Comparison of ENCODE assay signal across 13 cellular contexts in genomic region chr19:14410054-14410774, GRCh38. TPM values are rescaled to one million over a fixed set of nuclear protein-coding genes. Genes with fewer than 3 reads are reported as not detected.
DNase-seq lines count a peak whose midpoint lies in the region; ATAC-seq, FAIRE-seq and TF ChIP-seq lines count a peak whose summit lies in the region.
"Had no signal": no experiment of that assay in that cellular context is flagged by ENCODE, and none has a peak within 500 bp of the region (broad histone marks: within the 10 kb centered on the region; RNA-seq: fewer than 3 reads in every experiment).

No MANE protein-coding gene starts in this region.

- TF ChIP-seq RAD21 in K562 (CRISPR knock-in tag; conservative IDR thresholded peaks at IDR 0.05 in 1 of 2, IDR thresholded peaks at IDR 0.05 in 1 of 2) = no peak

- DNase-seq in activated T-cell treated with anti-CD3 and anti-CD28 coated beads, Interleukin-2, amount 50 U/mL, for 24 hours = peak; percentile 53
- no peak for DNase-seq in activated T-cell treated with anti-CD3 and anti-CD28 coated beads, Interleukin-2, amount 50 U/mL, for 4 hours
- DNase-seq in activated CD4-positive, alpha-beta T cell treated with anti-CD3 and anti-CD28 coated beads, Interleukin-2, amount 10 ng/mL, durations not matched to agents 7 days and 5 days = peak; percentile 48
- peak in 2 of 4 experiments; percentile 8 for DNase-seq in K562 (ENCODE audit: extremely low read depth in 1 of 4, low spot score in 3 of 4)
- peak; percentile 31 for DNase-seq in stimulated activated naive CD4-positive, alpha-beta T cell treated with Interleukin-2 at 50 U/mL for 16 hours (lab: John Stamatoyannopoulos, UW)
- no peak for DNase-seq in GM19239 (ENCODE audit: insufficient read length, low spot score)
- no peak for DNase-seq in NCI-H526 (lab: John Stamatoyannopoulos, UW)
- DNase-seq: cortex of kidney, mesendoderm had no signal

- TF ChIP-seq POLR2A in K562 (conservative IDR thresholded peaks at IDR 0.05) = no peak; the same call in 1 of the 2 replicates

- H3K9me3 Mint-ChIP-seq in activated T-cell treated with anti-CD3 and anti-CD28 coated beads, Interleukin-2, amount 50 U/mL, for 24 hours = no peaks in the 10 kb centered on the region
- no peaks in the 10 kb centered on the region for H3K9me3 Mint-ChIP-seq in activated T-cell treated with anti-CD3 and anti-CD28 coated beads, Interleukin-2, amount 50 U/mL, for 4 hours
- H3K9me3 Mint-ChIP-seq in activated CD4-positive, alpha-beta T cell treated with anti-CD3 and anti-CD28 coated beads, Interleukin-2, amount 10 ng/mL, durations not matched to agents 7 days and 5 days = no peaks in the 10 kb centered on the region

- H3K4me3 ChIP-seq in K562 = no peak overlapping the region
- H3K4me3 ChIP-seq: A549 had no signal

- H3K9ac ChIP-seq in K562 (ENCODE audit: insufficient read depth in 1 of 2, low read depth in 2 of 2, low read length in 2 of 2) = no peak overlapping the region; a peak in 1 of 4 replicates

- ATAC-seq in activated T-cell treated with anti-CD3 and anti-CD28 coated beads, Interleukin-2, amount 50 U/mL, for 4 hours = no peak
- ATAC-seq in K562 = no peak
- ATAC-seq in HG03565 (IDR thresholded peaks at IDR 0.05; ENCODE audit: unreplicated experiment) = no peak
- ATAC-seq: A549; activated CD4-positive, CD25-positive, alpha-beta regulatory T cell treated with anti-CD3 and anti-CD28 coated beads, Interleukin-2, amount 50 U/mL, for 24 hours had no signal

- H3K27me3 ChIP-seq in K562 (ENCODE audit: control insufficient read depth in 2 of 2, insufficient read depth in 2 of 2, low read length in 2 of 2) = no peaks in the 10 kb centered on the region

- no peak overlapping the region for H2AFZ ChIP-seq in K562 (ENCODE audit: low read depth, low read length)

- no peak overlapping the region for H3K27ac ChIP-seq in K562 (ENCODE audit: extremely low read depth, low read depth, low read length)
- H3K27ac ChIP-seq: A549 had no signal

- peaks cover 95% of the 10 kb centered on the region; the same call in 2 of the 3 replicates for H3K36me3 ChIP-seq in K562 (ENCODE audit: control insufficient read depth, insufficient read depth, low read length)

- H3K27ac Mint-ChIP-seq in activated T-cell treated with anti-CD3 and anti-CD28 coated beads, Interleukin-2, amount 50 U/mL, for 24 hours = peak overlapping the region; percentile 92
- peak overlapping the region; percentile 28 for H3K27ac Mint-ChIP-seq in activated CD4-positive, alpha-beta T cell treated with anti-CD3 and anti-CD28 coated beads, Interleukin-2, amount 10 ng/mL, durations not matched to agents 7 days and 5 days

- no peak for TF ChIP-seq CTCF in K562 (IDR thresholded peaks at IDR 0.05 in 2 of 3, conservative IDR thresholded peaks at IDR 0.05 in 1 of 3; ENCODE audit: insufficient read depth in 2 of 3, low read depth in 1 of 3, low read length in 3 of 3)

- peaks cover 42% of the 10 kb centered on the region for H3K79me2 ChIP-seq in K562 (ENCODE audit: control insufficient read depth, insufficient read depth, low read length)

- H3K27me3 Mint-ChIP-seq in activated T-cell treated with anti-CD3 and anti-CD28 coated beads, Interleukin-2, amount 50 U/mL, for 24 hours = no peaks in the 10 kb centered on the region
- no peaks in the 10 kb centered on the region for H3K27me3 Mint-ChIP-seq in activated T-cell treated with anti-CD3 and anti-CD28 coated beads, Interleukin-2, amount 50 U/mL, for 4 hours (ENCODE audit: low read depth)
- no peaks in the 10 kb centered on the region for H3K27me3 Mint-ChIP-seq in activated CD4-positive, alpha-beta T cell treated with anti-CD3 and anti-CD28 coated beads, Interleukin-2, amount 10 ng/mL, durations not matched to agents 7 days and 5 days

- peaks cover 45% of the 10 kb centered on the region for H3K4me1 Mint-ChIP-seq in activated T-cell treated with anti-CD3 and anti-CD28 coated beads, Interleukin-2, amount 50 U/mL, for 24 hours (ENCODE audit: low read depth)
- peaks cover 55% of the 10 kb centered on the region for H3K4me1 Mint-ChIP-seq in activated T-cell treated with anti-CD3 and anti-CD28 coated beads, Interleukin-2, amount 50 U/mL, for 4 hours (ENCODE audit: low read depth)
- peaks cover 52% of the 10 kb centered on the region for H3K4me1 Mint-ChIP-seq in activated CD4-positive, alpha-beta T cell treated with anti-CD3 and anti-CD28 coated beads, Interleukin-2, amount 10 ng/mL, durations not matched to agents 7 days and 5 days

- CTCF ChIA-PET in activated CD4-positive, alpha-beta T cell treated with anti-CD3 and anti-CD28 coated beads, Interleukin-2, amount 10 ng/mL, durations not matched to agents 7 days and 5 days (lab: Charles Lee) = interaction anchor here (0.8 to 2.5 kb wide), 3 partner anchors 9 to 274 kb away, joined by 3 to 10 read pairs (median 3); partner anchors contain the start of gene ASF1B
- CTCF ChIA-PET in K562 (lab: Yijun Ruan, JAX; ENCODE audit: low intra/inter-chr PET ratio) = interaction anchor here (0.6 kb wide), 1 partner anchor 12 kb away, joined by 3 read pairs; no protein-coding TSS in a partner anchor

- BruUV-seq in K562 (replicated peaks; lab: Mats Ljungman, UMichigan) = no TSS peak

- H3K36me3 Mint-ChIP-seq in activated T-cell treated with anti-CD3 and anti-CD28 coated beads, Interleukin-2, amount 50 U/mL, for 24 hours (ENCODE audit: low read depth) = peaks cover 92% of the 10 kb centered on the region
- peaks cover 46% of the 10 kb centered on the region for H3K36me3 Mint-ChIP-seq in activated T-cell treated with anti-CD3 and anti-CD28 coated beads, Interleukin-2, amount 50 U/mL, for 4 hours (ENCODE audit: insufficient read depth)
- peaks cover 73% of the 10 kb centered on the region for H3K36me3 Mint-ChIP-seq in activated CD4-positive, alpha-beta T cell treated with anti-CD3 and anti-CD28 coated beads, Interleukin-2, amount 10 ng/mL, durations not matched to agents 7 days and 5 days (ENCODE audit: low read depth)

- no peaks in the 10 kb centered on the region for H3K9me3 ChIP-seq in K562 (replicated peaks; ENCODE audit: control insufficient read depth, insufficient read depth, low read depth, low read length)
- H3K9me3 ChIP-seq: A549 had no signal

- peaks cover 5 to 58% of the 10 kb centered on the region in 2 experiments; a peak in 4 of 5 replicates for H3K4me1 ChIP-seq in K562 (replicated peaks in 1 of 2; ENCODE audit: control insufficient read depth in 2 of 2, insufficient read depth in 2 of 2, low read length in 2 of 2)

- in situ Hi-C loops in K562 (cut with MboI) = no loop called here

- peaks cover 10% of the 10 kb centered on the region for H3K9me1 ChIP-seq in K562 (ENCODE audit: control insufficient read depth, insufficient read depth, low read length)

- peaks cover 70% of the 10 kb centered on the region for H4K20me1 ChIP-seq in K562 (replicated peaks; ENCODE audit: control insufficient read depth, insufficient read depth, low read length)

- no peak overlapping the region for H3K4me2 ChIP-seq in K562 (ENCODE audit: insufficient read depth, low read length)
- H3K4me2 ChIP-seq: A549 had no signal

- WGBS in K562 (ENCODE audit: insufficient coverage, low coverage, missing lambda C conversion rate) = 95% methylated on average over 20 of the region's 35 CpGs

- no peak for TF ChIP-seq EP300 in K562 (IDR thresholded peaks at IDR 0.05; ENCODE audit: low read length)

- POLR2A ChIA-PET in activated CD4-positive, alpha-beta T cell treated with anti-CD3 and anti-CD28 coated beads, Interleukin-2, amount 10 ng/mL, durations not matched to agents 7 days and 5 days (lab: Charles Lee) = no interaction called here
- POLR2A ChIA-PET in K562 (lab: Yijun Ruan, JAX) = interaction anchor here (0.6 to 1.4 kb wide), 8 partner anchors 8 to 293 kb away, joined by 3 to 6 read pairs (median 4); partner anchors contain the start of genes DDX39A and PRKACA

- FAIRE-seq in K562 (lab: Jason Lieb, UNC) (no peak), GM19239 (lab: Jason Lieb, UNC) (no peak)
- FAIRE-seq: A549, H1 had no signal

- peak overlapping the region; percentile 36 for H3K4me3 Mint-ChIP-seq in activated T-cell treated with anti-CD3 and anti-CD28 coated beads, Interleukin-2, amount 50 U/mL, for 24 hours
- no peak overlapping the region for H3K4me3 Mint-ChIP-seq in activated T-cell treated with anti-CD3 and anti-CD28 coated beads, Interleukin-2, amount 50 U/mL, for 4 hours
- H3K4me3 Mint-ChIP-seq in activated CD4-positive, alpha-beta T cell treated with anti-CD3 and anti-CD28 coated beads, Interleukin-2, amount 10 ng/mL, durations not matched to agents 7 days and 5 days = no peak overlapping the region

- intact Hi-C loops in K562 (cut with micrococcal nuclease) = no loop called here

RNA-seq across cellular contexts. Expression of gene DDX39A, which starts 8.9 kb away (rescaled TPM):
- 100 to 1,000 TPM; 538 to 557 (median 548) TPM for total RNA-seq in activated T-cell treated with anti-CD3 and anti-CD28 coated beads, Interleukin-2, amount 50 U/mL, for 4 hours
- 100 to 1,000 TPM; 232 to 269 TPM for total RNA-seq in activated CD4-positive, alpha-beta T cell treated with anti-CD3 and anti-CD28 coated beads, Interleukin-2, amount 10 ng/mL, durations not matched to agents 7 days and 5 days
- 212 and 603 TPM in 2 replicates for total RNA-seq in K562 (2011; cell fraction: chromatin; rRNA removed; ENCODE audit: low replicate concordance)
- 468 and 513 TPM in 2 replicates for total RNA-seq in K562 (2011; cell fraction: nucleolus; rRNA removed)
- total RNA-seq in K562 (2011; cell fraction: nucleoplasm; rRNA removed) = 227 and 308 TPM in 2 replicates
- total RNA-seq in K562 (2014; rRNA removed) (239 and 284 TPM in 2 replicates), K562 (2014; rRNA removed; fragmentation: Illumina TruSeq; extraction: Trizol) (75.4 and 90.3 TPM in 2 replicates), K562 (2015; rRNA removed; fragmentation: Illumina TruSeq; extraction: Trizol) (163 and 166 TPM in 2 replicates), K562 (2021) (244 and 249 TPM in 2 replicates)
- polyA plus RNA-seq in K562 (2011; rRNA removed) (120 and 136 TPM in 2 replicates), K562 (2014; fragmentation: Illumina TruSeq; extraction: Trizol) (140 and 177 TPM in 2 replicates), K562 (2014; fragmentation: Nextera tagmentation; extraction: Ambion mirVana) (100 to 1,000 TPM; 188 to 230 TPM), K562 (2014; rRNA removed) (239 and 250 TPM in 2 replicates)
- polyA plus RNA-seq in K562 (2011; cell fraction: cytosol; rRNA removed) = 104 and 196 TPM in 2 replicates
- 938 and 1,011 TPM in 2 replicates for polyA plus RNA-seq in K562 (2011; cell fraction: nucleus; rRNA removed)
- 261 and 285 TPM in 2 replicates for polyA plus RNA-seq in K562 (2012)
- 62.7 and 99.1 TPM in 2 replicates for polyA minus RNA-seq in K562 (2011; rRNA and poly(A)+ RNA removed)
- 83.0 and 99.1 TPM in 2 replicates for polyA minus RNA-seq in K562 (2011; cell fraction: cytosol; rRNA and poly(A)+ RNA removed)
- 152 and 185 TPM in 2 replicates for polyA minus RNA-seq in K562 (2011; cell fraction: nucleus; rRNA and poly(A)+ RNA removed)

RNA-seq across cellular contexts. Expression of gene PKN1, which starts 22.9 kb away (rescaled TPM):
- 100 to 1,000 TPM; 171 to 213 (median 197) TPM for total RNA-seq in activated T-cell treated with anti-CD3 and anti-CD28 coated beads, Interleukin-2, amount 50 U/mL, for 4 hours
- 100 to 1,000 TPM; 238 to 242 TPM for total RNA-seq in activated CD4-positive, alpha-beta T cell treated with anti-CD3 and anti-CD28 coated beads, Interleukin-2, amount 10 ng/mL, durations not matched to agents 7 days and 5 days
- total RNA-seq in K562 (2011; cell fraction: chromatin; rRNA removed; ENCODE audit: low replicate concordance) = 22.5 and 89.0 TPM in 2 replicates
- 76.9 and 79.6 TPM in 2 replicates for total RNA-seq in K562 (2011; cell fraction: nucleolus; rRNA removed)
- total RNA-seq in K562 (2011; cell fraction: nucleoplasm; rRNA removed) = 33.7 and 45.6 TPM in 2 replicates
- 108 and 133 TPM in 2 replicates for total RNA-seq in K562 (2014; rRNA removed)
- 25.8 and 37.3 TPM in 2 replicates for total RNA-seq in K562 (2014; rRNA removed; fragmentation: Illumina TruSeq; extraction: Trizol)
- 75.0 and 80.6 TPM in 2 replicates for total RNA-seq in K562 (2015; rRNA removed; fragmentation: Illumina TruSeq; extraction: Trizol)
- total RNA-seq in K562 (2021) = 222 and 228 TPM in 2 replicates
- polyA plus RNA-seq in K562 (2011; rRNA removed) = 52.1 and 63.7 TPM in 2 replicates
- polyA plus RNA-seq in K562 (2011; cell fraction: cytosol; rRNA removed) = 66.1 and 116 TPM in 2 replicates
- polyA plus RNA-seq in K562 (2011; cell fraction: nucleus; rRNA removed) = 105 and 144 TPM in 2 replicates
- polyA plus RNA-seq in K562 (2012) = 160 and 186 TPM in 2 replicates
- polyA plus RNA-seq in K562 (2014; fragmentation: Illumina TruSeq; extraction: Trizol) = 77.5 and 97.5 TPM in 2 replicates
- polyA plus RNA-seq in K562 (2014; fragmentation: Nextera tagmentation; extraction: Ambion mirVana) = under 1 TPM; 0.30 to 0.57 TPM
- polyA plus RNA-seq in K562 (2014; rRNA removed) = 97.3 and 108 TPM in 2 replicates
- polyA minus RNA-seq in K562 (2011; rRNA and poly(A)+ RNA removed) = 37.3 and 59.9 TPM in 2 replicates
- polyA minus RNA-seq in K562 (2011; cell fraction: cytosol; rRNA and poly(A)+ RNA removed) = 93.0 and 105 TPM in 2 replicates
- polyA minus RNA-seq in K562 (2011; cell fraction: nucleus; rRNA and poly(A)+ RNA removed) = 25.6 and 39.1 TPM in 2 replicates

RNA-seq across cellular contexts. Expression of gene ADGRE5, which starts 29.0 kb away (rescaled TPM):
- 100 to 1,000 TPM; 217 to 280 (median 218) TPM for total RNA-seq in activated T-cell treated with anti-CD3 and anti-CD28 coated beads, Interleukin-2, amount 50 U/mL, for 4 hours
- total RNA-seq in activated CD4-positive, alpha-beta T cell treated with anti-CD3 and anti-CD28 coated beads, Interleukin-2, amount 10 ng/mL, durations not matched to agents 7 days and 5 days = 100 to 1,000 TPM; 304 to 310 TPM
- 133 and 378 TPM in 2 replicates for total RNA-seq in K562 (2011; cell fraction: chromatin; rRNA removed; ENCODE audit: low replicate concordance)
- total RNA-seq in K562 (2011; cell fraction: nucleolus; rRNA removed) = 188 and 218 TPM in 2 replicates
- 153 and 170 TPM in 2 replicates for total RNA-seq in K562 (2011; cell fraction: nucleoplasm; rRNA removed)
- total RNA-seq in K562 (2014; rRNA removed) = 31.1 and 34.2 TPM in 2 replicates
- total RNA-seq in K562 (2014; rRNA removed; fragmentation: Illumina TruSeq; extraction: Trizol) = 8.3 and 10.0 TPM in 2 replicates
- total RNA-seq in K562 (2015; rRNA removed; fragmentation: Illumina TruSeq; extraction: Trizol) = 11.4 and 11.9 TPM in 2 replicates
- 58.2 and 68.9 TPM in 2 replicates for total RNA-seq in K562 (2021)
- polyA plus RNA-seq in K562 (2011; rRNA removed) = 15.6 and 30.7 TPM in 2 replicates
- 15.4 and 18.5 TPM in 2 replicates for polyA plus RNA-seq in K562 (2011; cell fraction: cytosol; rRNA removed)
- 97.7 and 167 TPM in 2 replicates for polyA plus RNA-seq in K562 (2011; cell fraction: nucleus; rRNA removed)
- 50.5 and 78.5 TPM in 2 replicates for polyA plus RNA-seq in K562 (2012)
- 32.2 and 45.4 TPM in 2 replicates for polyA plus RNA-seq in K562 (2014; fragmentation: Illumina TruSeq; extraction: Trizol)
- 1 to 10 TPM; 2.5 to 3.1 TPM for polyA plus RNA-seq in K562 (2014; fragmentation: Nextera tagmentation; extraction: Ambion mirVana)
- 28.2 and 35.7 TPM in 2 replicates for polyA plus RNA-seq in K562 (2014; rRNA removed)
- 22.6 and 23.8 TPM in 2 replicates for polyA minus RNA-seq in K562 (2011; rRNA and poly(A)+ RNA removed)
- polyA minus RNA-seq in K562 (2011; cell fraction: cytosol; rRNA and poly(A)+ RNA removed) = 20.7 and 23.5 TPM in 2 replicates
- polyA minus RNA-seq in K562 (2011; cell fraction: nucleus; rRNA and poly(A)+ RNA removed) = 38.5 and 43.3 TPM in 2 replicates

Comparison
In these comparisons a context has a peak if more than half of its experiments do, and no peak if none do; other contexts are left out.
1. DNase-seq: peak in activated T-cell treated with anti-CD3 and anti-CD28 coated beads, Interleukin-2, amount 50 U/mL, for 24 hours (single experiment), activated CD4-positive, alpha-beta T cell treated with anti-CD3 and anti-CD28 coated beads, Interleukin-2, amount 10 ng/mL, durations not matched to agents 7 days and 5 days (single experiment) and stimulated activated naive CD4-positive, alpha-beta T cell treated with Interleukin-2 at 50 U/mL for 16 hours (single experiment); none in activated T-cell treated with anti-CD3 and anti-CD28 coated beads, Interleukin-2, amount 50 U/mL, for 4 hours (single experiment), GM19239 (single experiment) and NCI-H526 (0 of 2).